Comparison of ENCODE assay signal across 8 cellular contexts in genomic region chr11:66051766-66052663, GRCh38. TPM values are rescaled to one million over a fixed set of nuclear protein-coding genes. Genes with fewer than 3 reads are reported as not detected.
DNase-seq lines count a peak whose midpoint lies in the region; ATAC-seq and TF ChIP-seq lines count a peak whose summit lies in the region.

SF3B2 (plus strand) TSS chr11:66052364; CDS start chr11:66052385, 21 bp downstream.

- H3K9ac ChIP-seq in NT2/D1 (ENCODE audit: insufficient read length, low read depth) (peak within 1 kb of the TSS; percentile 95), endocrine pancreas (ENCODE audit: control insufficient read depth, insufficient read depth, low read length) (peak within 1 kb of the TSS; percentile 94)

- H3K27ac Mint-ChIP-seq in Caco-2 (ENCODE audit: unreplicated experiment): peak within 1 kb of the TSS; percentile 96
- peak within 1 kb of the TSS; percentile 99 for H3K27ac Mint-ChIP-seq in activated CD8-positive, alpha-beta memory T cell treated with anti-CD3 and anti-CD28 coated beads, Interleukin-2, amount 10 ng/mL, durations not matched to agents 7 days and 5 days

- H3K4me1 ChIP-seq in Caco-2 (peaks cover 9% of the 10 kb centered on the region), NT2/D1 (ENCODE audit: insufficient read depth, insufficient read length) (peaks cover 11% of the 10 kb centered on the region), endocrine pancreas (ENCODE audit: control insufficient read depth, insufficient read depth, low read length) (no peaks in the 10 kb centered on the region), mesodermal cell (ENCODE audit: control insufficient read depth, insufficient read depth, low read length, poor library complexity, severe bottlenecking) (peaks cover 18% of the 10 kb centered on the region)

- H3K4me1 Mint-ChIP-seq in Caco-2 (ENCODE audit: low read depth, unreplicated experiment): peaks cover 14% of the 10 kb centered on the region
- H3K4me1 Mint-ChIP-seq in activated CD8-positive, alpha-beta memory T cell treated with anti-CD3 and anti-CD28 coated beads, Interleukin-2, amount 10 ng/mL, durations not matched to agents 7 days and 5 days: peaks cover 35% of the 10 kb centered on the region

- H3K4me3 Mint-ChIP-seq in Caco-2 (ENCODE audit: unreplicated experiment): peak within 1 kb of the TSS; percentile 91
- peak within 1 kb of the TSS; percentile 89 for H3K4me3 Mint-ChIP-seq in activated CD8-positive, alpha-beta memory T cell treated with anti-CD3 and anti-CD28 coated beads, Interleukin-2, amount 10 ng/mL, durations not matched to agents 7 days and 5 days

- intact Hi-C loops in Caco-2 (cut with micrococcal nuclease; ENCODE audit: unreplicated experiment): loop anchor here (2.0 to 5.0 kb wide), 2 partner anchors 17 to 300 kb away; no protein-coding TSS in a partner anchor

- ATAC-seq in GM21381 (IDR thresholded peaks at IDR 0.05; ENCODE audit: unreplicated experiment): peak; percentile 90
- ATAC-seq in activated CD8-positive, alpha-beta memory T cell treated with anti-CD3 and anti-CD28 coated beads, Interleukin-2, amount 10 ng/mL, durations not matched to agents 7 days and 5 days: peak; percentile 98

- H3K9me3 Mint-ChIP-seq in Caco-2 (ENCODE audit: unreplicated experiment): no peaks in the 10 kb centered on the region
- H3K9me3 Mint-ChIP-seq in activated CD8-positive, alpha-beta memory T cell treated with anti-CD3 and anti-CD28 coated beads, Interleukin-2, amount 10 ng/mL, durations not matched to agents 7 days and 5 days (ENCODE audit: low read depth): no peaks in the 10 kb centered on the region

- peaks cover 45% of the 10 kb centered on the region for H3K36me3 Mint-ChIP-seq in Caco-2 (ENCODE audit: insufficient read depth, unreplicated experiment)
- peaks cover 33% of the 10 kb centered on the region for H3K36me3 Mint-ChIP-seq in activated CD8-positive, alpha-beta memory T cell treated with anti-CD3 and anti-CD28 coated beads, Interleukin-2, amount 10 ng/mL, durations not matched to agents 7 days and 5 days

- BruUV-seq in Caco-2 (replicated peaks; lab: Mats Ljungman, UMichigan): no TSS peak

- no peaks in the 10 kb centered on the region for H3K27me3 Mint-ChIP-seq in Caco-2 (ENCODE audit: insufficient read depth, unreplicated experiment)
- no peaks in the 10 kb centered on the region for H3K27me3 Mint-ChIP-seq in activated CD8-positive, alpha-beta memory T cell treated with anti-CD3 and anti-CD28 coated beads, Interleukin-2, amount 10 ng/mL, durations not matched to agents 7 days and 5 days

- H3K27me3 ChIP-seq in Caco-2 (replicated peaks; ENCODE audit: control insufficient read depth, insufficient read depth, low read length) (no peaks in the 10 kb centered on the region), NT2/D1 (ENCODE audit: insufficient read depth, insufficient read length) (peaks cover 2% of the 10 kb centered on the region), endocrine pancreas (ENCODE audit: control insufficient read depth, insufficient read depth, low read length) (no peaks in the 10 kb centered on the region)

- H3K4me3 ChIP-seq in Caco-2 (ENCODE audit: low read depth, low read length): peak within 1 kb of the TSS; percentile 71
- peak within 1 kb of the TSS; percentile 93 for H3K4me3 ChIP-seq in NT2/D1 (ENCODE audit: insufficient read length, low read depth)
- H3K4me3 ChIP-seq in endocrine pancreas (ENCODE audit: control insufficient read depth, insufficient read depth, low read length): peak within 1 kb of the TSS; percentile 71
- H3K4me3 ChIP-seq in mesodermal cell (ENCODE audit: extremely low read depth, insufficient read depth, low read length, poor library complexity, severe bottlenecking): peak within 1 kb of the TSS; percentile 99

- POLR2A ChIA-PET in Caco-2 (lab: Charles Lee): interaction anchor here (0.5 to 2.3 kb wide), 17 partner anchors 10 to 1066 kb away, joined by 3 to 14 read pairs (median 4); partner anchors contain the start of genes BANF1, CCDC85B, KAT5 and TM7SF2

- CTCF ChIA-PET in Caco-2 (lab: Charles Lee): interaction anchor here (0.6 to 2.0 kb wide), 10 partner anchors 13 to 331 kb away, joined by 3 to 7 read pairs (median 4); partner anchors contain the start of genes CCDC85B, FIBP, MUS81 and RNASEH2C
- CTCF ChIA-PET in activated CD8-positive, alpha-beta memory T cell treated with anti-CD3 and anti-CD28 coated beads, Interleukin-2, amount 10 ng/mL, durations not matched to agents 7 days and 5 days (lab: Charles Lee): interaction anchor here (1.0 to 8.4 kb wide), 17 partner anchors 7 to 426 kb away, joined by 3 to 93 read pairs (median 5); partner anchors contain the start of genes KAT5 and MUS81

- 0% methylated on average over 71 to 73 of the region's 84 CpGs for WGBS in mesodermal cell (ENCODE audit: insufficient coverage in 2 of 2), 2 experiments

- peak within 1 kb of the TSS; percentile 93 for H3K27ac ChIP-seq in mesodermal cell (ENCODE audit: low read depth, low read length, severe bottlenecking)

- H3K36me3 ChIP-seq in Caco-2 (ENCODE audit: control insufficient read depth, insufficient read depth, low read length) (peaks cover 7% of the 10 kb centered on the region), NT2/D1 (ENCODE audit: insufficient read depth, insufficient read length, low read length) (peaks cover 37% of the 10 kb centered on the region), endocrine pancreas (ENCODE audit: control insufficient read depth, insufficient read depth, low read length) (peaks cover 7% of the 10 kb centered on the region), mesodermal cell (ENCODE audit: control insufficient read depth, insufficient read depth, low read length) (peaks cover 39% of the 10 kb centered on the region)

- peak in 1 of 2 experiments; percentile 0 for TF ChIP-seq CTCF in Caco-2 (IDR thresholded peaks at IDR 0.05; ENCODE audit: insufficient read depth in 1 of 2, low read depth in 1 of 2, low read length in 1 of 2, severe bottlenecking in 1 of 2, unreplicated experiment in 1 of 2)

- no peaks in the 10 kb centered on the region for H3K9me3 ChIP-seq in Caco-2
- H3K9me3 ChIP-seq in NT2/D1 (ENCODE audit: insufficient read depth, low read length): no peaks in the 10 kb centered on the region
- H3K9me3 ChIP-seq in endocrine pancreas (ENCODE audit: control insufficient read depth, low read length): no peaks in the 10 kb centered on the region
- no peaks in the 10 kb centered on the region for H3K9me3 ChIP-seq in mesodermal cell (ENCODE audit: control insufficient read depth, low read length)

- peak; percentile 99 for DNase-seq in Caco-2
- peak in 75 of 76 experiments; percentile 40 to 97 (median 94) for DNase-seq in HUDEP-2 (lab: John Stamatoyannopoulos, UW; ENCODE audit: unreplicated experiment in 76 of 76)
- DNase-seq in NT2/D1 (ENCODE audit: low read depth, low spot score): peak; percentile 94
- DNase-seq in activated CD8-positive, alpha-beta memory T cell treated with anti-CD3 and anti-CD28 coated beads, Interleukin-2, amount 10 ng/mL, durations not matched to agents 7 days and 5 days: peak; percentile 99
- DNase-seq in stimulated activated CD8-positive, alpha-beta memory T cell treated with anti-CD3 and anti-CD28 coated beads, Interleukin-15, amount 100 ng/mL, for 4 hours (ENCODE audit: low read depth in 2 of 2): peak; percentile 92 to 94

RNA-seq across cellular contexts. Expression of gene SF3B2, which starts in this region (rescaled TPM):
- total RNA-seq in Caco-2 (2022): 224 and 225 TPM in 2 replicates
- total RNA-seq in activated CD8-positive, alpha-beta memory T cell treated with anti-CD3 and anti-CD28 coated beads, Interleukin-2, amount 10 ng/mL, durations not matched to agents 7 days and 5 days: 100 to 1,000 TPM; 256 to 281 TPM
- polyA plus RNA-seq in mesodermal cell (2013, experiment 1 of 2): 205 TPM
- 185 TPM for polyA plus RNA-seq in mesodermal cell (2013, experiment 2 of 2)

Comparison
In these comparisons a context has a peak if more than half of its experiments do, and no peak if none do; other contexts are left out.
1. Peak in every context shown above with its lines: DNase-seq, ATAC-seq, H3K4me3 ChIP-seq and H3K27ac ChIP-seq.